ENCODE assay signal across 8 cellular contexts in the genomic region with DNA sequence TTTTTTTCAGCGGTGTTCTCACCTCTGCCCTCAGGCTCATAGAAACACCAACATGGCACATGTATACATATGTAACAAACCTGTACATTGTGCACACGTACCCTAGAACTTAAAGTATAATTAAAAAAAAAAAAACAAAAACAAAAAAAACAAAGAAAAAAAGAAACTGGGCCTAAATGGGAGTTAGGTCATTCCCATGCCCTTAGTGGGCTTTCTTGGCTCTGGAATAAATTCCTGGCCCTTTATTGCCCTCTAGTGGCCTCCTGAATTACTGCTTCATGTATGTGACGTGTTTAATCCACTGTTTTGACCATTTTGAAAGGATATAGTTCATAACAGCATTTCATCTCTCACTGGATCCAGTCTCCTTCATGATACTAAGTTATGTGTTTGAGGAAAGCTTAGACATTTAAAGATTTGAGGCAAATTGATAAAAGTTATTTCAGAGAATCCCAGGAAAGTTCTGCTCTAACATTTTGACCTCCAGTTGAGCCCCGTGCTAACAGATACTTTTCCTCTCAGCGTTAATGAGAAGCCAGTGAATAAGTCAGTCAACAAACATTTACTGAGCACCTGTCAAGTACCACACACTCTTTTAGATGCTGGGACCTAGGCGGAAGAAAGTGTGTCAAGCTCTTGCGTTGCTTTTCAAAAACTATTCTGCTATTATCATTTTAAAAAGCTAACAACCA. TPM values are rescaled to one million over a fixed set of nuclear protein-coding genes. Genes with fewer than 3 reads are reported as not detected.
DNase-seq lines count a peak whose midpoint lies in the region; ATAC-seq and TF ChIP-seq lines count a peak whose summit lies in the region.

No MANE protein-coding gene starts in this region.

- H3K4me3 ChIP-seq in body of pancreas (no peak overlapping the region), iPS DF 6.9 (ENCODE audit: low read length) (no peak overlapping the region), smooth muscle cell (no peak overlapping the region)

- TF ChIP-seq POLR2A in body of pancreas (IDR thresholded peaks at IDR 0.05): no peak

- H3K27ac ChIP-seq in body of pancreas: no peak overlapping the region
- no peak overlapping the region for H3K27ac ChIP-seq in iPS DF 6.9 (ENCODE audit: low read length)
- no peak overlapping the region for H3K27ac ChIP-seq in smooth muscle cell (ENCODE audit: low read depth)

- no peaks in the 10 kb centered on the region for H3K79me2 ChIP-seq in smooth muscle cell (ENCODE audit: low read depth)

- H3K9ac ChIP-seq in smooth muscle cell (ENCODE audit: low read depth): no peak overlapping the region

- TF ChIP-seq CTCF in body of pancreas (IDR thresholded peaks at IDR 0.05) (peak; percentile 55 to 87 (median 85)), smooth muscle cell (IDR thresholded peaks at IDR 0.05; ENCODE audit: borderline replicate concordance, insufficient read depth, poor library complexity, severe bottlenecking) (peak; percentile 87)

- POLR2A ChIA-PET in HEK293T (lab: Yijun Ruan, JAX): no interaction called here

- no peaks in the 10 kb centered on the region for H4K20me1 ChIP-seq in smooth muscle cell (ENCODE audit: low read depth)

- H3K36me3 ChIP-seq in body of pancreas (replicated peaks in 1 of 2; ENCODE audit: insufficient read depth in 1 of 2, low read depth in 2 of 2) (no peaks in the 10 kb centered on the region), iPS DF 6.9 (ENCODE audit: control insufficient read depth, insufficient read depth, low read length) (no peaks in the 10 kb centered on the region), smooth muscle cell (ENCODE audit: low read depth) (no peaks in the 10 kb centered on the region)

- 41 to 47% methylated on average over 7 of the region's 7 CpGs for WGBS in body of pancreas, 2 donors
- WGBS in iPS DF 6.9 (ENCODE audit: insufficient coverage, insufficient read length): no CpG with 5 or more reads among the region's 7 CpGs
- 64% methylated on average over 7 of the region's 7 CpGs for WGBS in smooth muscle cell (ENCODE audit: low lambda C conversion rate)

- ATAC-seq in body of pancreas (peak; percentile 78), GM18517 (IDR thresholded peaks at IDR 0.05; ENCODE audit: unreplicated experiment) (no peak)

- H3K9me3 ChIP-seq in body of pancreas (no peaks in the 10 kb centered on the region), iPS DF 6.9 (ENCODE audit: control insufficient read depth, insufficient read depth, low read length) (peaks cover 3% of the 10 kb centered on the region; the same call in 1 of the 2 replicates), smooth muscle cell (replicated peaks; ENCODE audit: low read depth) (no peaks in the 10 kb centered on the region)

- H2AFZ ChIP-seq in smooth muscle cell (ENCODE audit: low read depth): no peak overlapping the region

- no peaks in the 10 kb centered on the region for H3F3A ChIP-seq in smooth muscle cell (ENCODE audit: low read depth)

- H3K27me3 ChIP-seq in body of pancreas: no peaks in the 10 kb centered on the region
- H3K27me3 ChIP-seq in iPS DF 6.9 (ENCODE audit: control insufficient read depth, insufficient read depth, low read length): 0 out of 2 replicates have a peak, but pooled peaks cover 2% of the 10 kb centered on the region
- H3K27me3 ChIP-seq in smooth muscle cell (ENCODE audit: low read depth): no peaks in the 10 kb centered on the region

- CTCF ChIA-PET in HEK293T (lab: Yijun Ruan, JAX): interaction anchor here (0.5 to 1.1 kb wide), 7 partner anchors 13 to 1974 kb away, joined by 3 to 4 read pairs (median 3); no protein-coding TSS in a partner anchor

- H3K4me1 ChIP-seq in body of pancreas (no peaks in the 10 kb centered on the region), iPS DF 6.9 (ENCODE audit: control insufficient read depth, insufficient read depth, low read length) (no peaks in the 10 kb centered on the region), smooth muscle cell (ENCODE audit: low read depth) (no peaks in the 10 kb centered on the region)

- no peak overlapping the region for H3K4me2 ChIP-seq in smooth muscle cell

- intact Hi-C loops in body of pancreas (cut with DNase I) (no loop called here), posterior vena cava (cut with DNase I) (no loop called here)

- DNase-seq in DMS 273 (lab: John Stamatoyannopoulos, UW; ENCODE audit: unreplicated experiment) (peak; percentile 91), HEK293T (ENCODE audit: extremely low spot score) (peak; percentile 67), NCI-H774 (lab: John Stamatoyannopoulos, UW) (peak; percentile 50), body of pancreas (peak; percentile 48 to 78 (median 68)), iPS DF 6.9 (ENCODE audit: low read depth, low spot score) (peak; percentile 47), smooth muscle cell (lab: John Stamatoyannopoulos, UW; ENCODE audit: unreplicated experiment) (no peak), posterior vena cava (ENCODE audit: low spot score) (no peak)

TF ChIP-seq in HEK293T, 16 proteins besides CTCF, POLR2A, EP300 and RAD21:
- no peak for TF ChIP-seq CTBP1 (IDR thresholded peaks at IDR 0.05; ENCODE audit: borderline replicate concordance)
- no peak for TF ChIP-seq ARNT (IDR thresholded peaks at IDR 0.05)
- TF ChIP-seq ZNF384 (IDR thresholded peaks at IDR 0.05): no peak
- TF ChIP-seq TARDBP (IDR thresholded peaks at IDR 0.05): no peak
- TF ChIP-seq FOXA1 (IDR thresholded peaks at IDR 0.05): no peak
- TF ChIP-seq BHLHE40 (IDR thresholded peaks at IDR 0.05; ENCODE audit: borderline replicate concordance): no peak
- TF ChIP-seq FOXK2 (IDR thresholded peaks at IDR 0.05): no peak
TF ChIP-seq in HEK293T: peak in this region for 0.

RNA-seq across cellular contexts. Expression of gene SYPL1, which starts 54.7 kb away (rescaled TPM):
- total RNA-seq in body of pancreas (10 to 100 TPM; 35.6 to 44.1 TPM), smooth muscle cell (93.3 and 107 TPM in 2 replicates), posterior vena cava (10 to 100 TPM; 81.4 to 89.8 TPM)
- 75.2 and 96.0 TPM in 2 replicates for polyA plus RNA-seq in smooth muscle cell

Comparison
In these comparisons a context has a peak if more than half of its experiments do, and no peak if none do; other contexts are left out.
1. DNase-seq: peak in DMS 273 (single experiment), HEK293T (single experiment), NCI-H774 (single experiment), body of pancreas (4 of 4) and iPS DF 6.9 (single experiment); none in smooth muscle cell (single experiment) and posterior vena cava (single experiment).